Comparison of ENCODE assay signal across 1 cellular context in genomic region chr4:10704050-10704810, GRCh38.
TF ChIP-seq lines count a peak whose summit lies in the region.

No MANE protein-coding gene starts in this region.

TF ChIP-seq in GM12878, 131 proteins besides CTCF, POLR2A, EP300 and RAD21 (continued from another document):
- TF ChIP-seq PRDM15 (CRISPR knock-in tag; IDR thresholded peaks at IDR 0.05) = no peak
- TF ChIP-seq HCFC1 (IDR thresholded peaks at IDR 0.05; ENCODE audit: low read length) = no peak
- TF ChIP-seq MTA2 (IDR thresholded peaks at IDR 0.05; ENCODE audit: low read depth) = peak; percentile 43; the same call in 1 of the 2 replicates
- no peak for TF ChIP-seq YBX1 (IDR thresholded peaks at IDR 0.05)
- TF ChIP-seq SUPT20H (IDR thresholded peaks at IDR 0.05; ENCODE audit: borderline replicate concordance, control insufficient read depth, low read depth, low read length) = no peak
- no peak for TF ChIP-seq STAT1 (conservative IDR thresholded peaks at IDR 0.05)
- no peak for TF ChIP-seq KDM1A (IDR thresholded peaks at IDR 0.05; ENCODE audit: borderline replicate concordance)
- peak in 1 of 2 experiments; percentile 71; a peak in 1 of 4 replicates for TF ChIP-seq SRF (IDR thresholded peaks at IDR 0.05; ENCODE audit: low read depth in 2 of 2, low read length in 2 of 2)
- TF ChIP-seq BACH1 (IDR thresholded peaks at IDR 0.05; ENCODE audit: borderline replicate concordance) = no peak
- no peak for TF ChIP-seq SIN3A (IDR thresholded peaks at IDR 0.05; ENCODE audit: low read depth, low read length)
- no peak for TF ChIP-seq HSF1 (IDR thresholded peaks at IDR 0.05; ENCODE audit: low read depth, low read length)
- peak; percentile 86 for TF ChIP-seq CREM (IDR thresholded peaks at IDR 0.05; ENCODE audit: low read depth)
- peak; percentile 55 for TF ChIP-seq BCL3 (IDR thresholded peaks at IDR 0.05; ENCODE audit: borderline replicate concordance, insufficient read depth, low read depth, low read length, poor library complexity, severe bottlenecking)
- TF ChIP-seq SMARCA5 (IDR thresholded peaks at IDR 0.05) = no peak
- 0 out of 2 replicates have a peak, but pooled peaks have one; percentile 64 for TF ChIP-seq MTA3 (IDR thresholded peaks at IDR 0.05; ENCODE audit: borderline replicate concordance, low read length)
- peak; percentile 92 for TF ChIP-seq MEF2A (IDR thresholded peaks at IDR 0.05; ENCODE audit: insufficient read depth, low read depth, low read length)
- no peak for TF ChIP-seq TARDBP (IDR thresholded peaks at IDR 0.05; ENCODE audit: borderline replicate concordance)
- no peak for TF ChIP-seq SPI1 (IDR thresholded peaks at IDR 0.05; ENCODE audit: borderline replicate concordance, insufficient read depth, low read depth, low read length)
- TF ChIP-seq NFIC (IDR thresholded peaks at IDR 0.05; ENCODE audit: low read depth, low read length) = peak; percentile 96
- no peak for TF ChIP-seq ASH2L (IDR thresholded peaks at IDR 0.05; ENCODE audit: borderline replicate concordance, low read depth)
- TF ChIP-seq BRCA1 (IDR thresholded peaks at IDR 0.05; ENCODE audit: low read depth, low read length) = no peak
- no peak for TF ChIP-seq NFYA (IDR thresholded peaks at IDR 0.05; ENCODE audit: borderline replicate concordance, low read depth, low read length)
- no peak for TF ChIP-seq TBL1XR1 (IDR thresholded peaks at IDR 0.05; ENCODE audit: low read depth, low read length)
- no peak for TF ChIP-seq USF1 (IDR thresholded peaks at IDR 0.05; ENCODE audit: borderline replicate concordance, extremely low read length, insufficient read depth, low read depth, low read length)
- TF ChIP-seq TCF7 (IDR thresholded peaks at IDR 0.05; ENCODE audit: borderline replicate concordance) = no peak; the same call in 1 of the 2 replicates
